Comparison of ENCODE assay signal across 10 cellular contexts in the genomic region with DNA sequence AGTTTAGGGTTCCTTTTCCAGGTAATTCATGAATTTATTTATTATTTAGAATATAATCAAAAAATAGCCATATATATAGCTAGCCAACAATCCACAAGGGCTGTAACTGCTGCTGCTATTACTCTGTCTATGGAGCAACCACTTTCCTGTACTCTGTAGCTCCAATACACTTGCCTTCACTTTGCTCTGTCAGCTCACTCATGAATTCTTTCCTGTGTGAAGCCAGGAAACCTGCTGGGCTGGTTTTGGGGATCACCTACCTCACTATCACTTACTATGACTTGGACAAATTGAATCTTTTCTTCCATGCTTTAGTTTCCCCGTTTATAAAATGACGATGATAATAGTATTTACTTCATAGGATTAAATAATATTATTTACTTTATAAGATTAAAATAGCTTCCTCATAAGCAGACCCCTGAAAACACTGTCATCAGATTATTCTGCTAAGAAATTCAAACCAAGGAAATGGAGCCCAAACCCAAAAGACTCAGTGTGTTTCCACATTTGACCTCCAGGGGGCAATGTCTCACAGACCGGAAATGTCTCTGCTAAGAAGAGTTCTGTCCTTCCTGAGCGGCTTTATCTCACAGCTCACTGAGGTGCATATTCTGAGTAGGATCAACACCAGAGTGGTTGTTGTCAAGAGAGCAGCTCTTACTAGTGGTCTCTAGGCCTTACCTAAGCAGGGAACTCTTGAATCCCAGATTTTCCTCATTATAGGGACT.
DNase-seq lines count a peak whose midpoint lies in the region; ATAC-seq, FAIRE-seq and TF ChIP-seq lines count a peak whose summit lies in the region.
"Had no signal": no experiment of that assay in that cellular context is flagged by ENCODE, and none has a peak within 500 bp of the region (broad histone marks: within the 10 kb centered on the region; RNA-seq: fewer than 3 reads in every experiment).

No MANE protein-coding gene starts in this region.

- H3K4me3 ChIP-seq in WERI-Rb-1 (ENCODE audit: low read depth, low read length) = no peak overlapping the region

- TF ChIP-seq CTCF in WERI-Rb-1 (IDR thresholded peaks at IDR 0.05; ENCODE audit: low read depth, low read length) = peak; percentile 55

- ATAC-seq in HG02973 (IDR thresholded peaks at IDR 0.05; ENCODE audit: unreplicated experiment) (no peak), GM18498 (IDR thresholded peaks at IDR 0.05; ENCODE audit: unreplicated experiment) (no peak)
- ATAC-seq: naive thymus-derived CD4-positive, alpha-beta T cell had no signal

- peak; percentile 62 for FAIRE-seq in GM18507 (lab: Jason Lieb, UNC)

- H3K36me3 ChIP-seq in WERI-Rb-1 = no peaks in the 10 kb centered on the region

- DNase-seq in CD1c-positive myeloid dendritic cell (ENCODE audit: extremely low spot score) (peak; percentile 30), GM18507 (ENCODE audit: extremely low spot score, insufficient read length, low read depth) (no peak), WERI-Rb-1 (peak; percentile 9), iPS DF 4.7 (ENCODE audit: extremely low read depth, low spot score) (peak; percentile 51), DMS79 treated with DMSO at 0.1 percent for 48 hours (lab: John Stamatoyannopoulos, UW) (no peak), NCI-H187 (lab: John Stamatoyannopoulos, UW) (no peak)
- DNase-seq: NCI-H2081 treated with DMSO at 0.1 percent for 48 hours had no signal

- no peak overlapping the region for H3K27ac ChIP-seq in WERI-Rb-1

- peaks cover 21% of the 10 kb centered on the region for H3K27me3 ChIP-seq in WERI-Rb-1 (ENCODE audit: insufficient read depth, low read depth, severe bottlenecking)

- H3K9me3 ChIP-seq in WERI-Rb-1 (ENCODE audit: severe bottlenecking) = no peaks in the 10 kb centered on the region

Comparison
In these comparisons a context has a peak if more than half of its experiments do, and no peak if none do; other contexts are left out.
1. DNase-seq: peak in CD1c-positive myeloid dendritic cell (single experiment), WERI-Rb-1 (single experiment) and iPS DF 4.7 (single experiment); none in GM18507 (single experiment), DMS79 treated with DMSO at 0.1 percent for 48 hours (single experiment) and NCI-H187 (0 of 2).